1 cellular context compared by ENCODE assay signal in genomic region chr6:24402697-24403500, GRCh38.
A peak's percentile ranks its signal among the peaks of the same experiment; 100 is the strongest.
TF ChIP-seq lines count a peak whose summit lies in the region.

Gene MRS2 (plus strand): TSS chr6:24402936. CDS start chr6:24403047, 111 bp downstream.

TF ChIP-seq in HepG2, 621 proteins besides CTCF, POLR2A, EP300 and RAD21 (continued from another document and continues in another):
- peak; percentile 82 for TF ChIP-seq ZNF609 (CRISPR knock-in tag; IDR thresholded peaks at IDR 0.05; ENCODE audit: borderline replicate concordance)
- peak; percentile 98 for TF ChIP-seq ZNF839 (CRISPR knock-in tag; IDR thresholded peaks at IDR 0.05; ENCODE audit: borderline replicate concordance)
- TF ChIP-seq ZNF546 (CRISPR knock-in tag; conservative IDR thresholded peaks at IDR 0.05): peak; percentile 55
- TF ChIP-seq ZGPAT (CRISPR knock-in tag; IDR thresholded peaks at IDR 0.05): peak; percentile 85; the same call in 1 of the 2 replicates
- 0 out of 2 replicates have a peak, but pooled peaks have one; percentile 51 for TF ChIP-seq CSRNP2 (CRISPR knock-in tag; conservative IDR thresholded peaks at IDR 0.05; ENCODE audit: low read depth)
- no peak for TF ChIP-seq ZSCAN30 (CRISPR knock-in tag; IDR thresholded peaks at IDR 0.05)
- TF ChIP-seq ZNF292 (CRISPR knock-in tag; IDR thresholded peaks at IDR 0.05; ENCODE audit: borderline replicate concordance, low read depth): peak; percentile 98
- no peak; the same call in 1 of the 2 replicates for TF ChIP-seq DMTF1 (CRISPR knock-in tag; IDR thresholded peaks at IDR 0.05)
- TF ChIP-seq KAT8 (CRISPR knock-in tag; IDR thresholded peaks at IDR 0.05): peak; percentile 88
- TF ChIP-seq ZUFSP (CRISPR knock-in tag; IDR thresholded peaks at IDR 0.05; ENCODE audit: borderline replicate concordance): no peak
- TF ChIP-seq RARA (CRISPR knock-in tag; IDR thresholded peaks at IDR 0.05): peak; percentile 59; the same call in 1 of the 2 replicates
- TF ChIP-seq PHF5A (CRISPR knock-in tag; IDR thresholded peaks at IDR 0.05; ENCODE audit: low read depth, unreplicated experiment): no peak
- no peak for TF ChIP-seq NBN (conservative IDR thresholded peaks at IDR 0.05)
- no peak; the same call in 1 of the 2 replicates for TF ChIP-seq ZFP90 (CRISPR knock-in tag; IDR thresholded peaks at IDR 0.05; ENCODE audit: borderline replicate concordance)
- TF ChIP-seq MTERF4 (CRISPR knock-in tag; IDR thresholded peaks at IDR 0.05): peak; percentile 73; the same call in 1 of the 2 replicates
- peak; percentile 81; the same call in 1 of the 2 replicates for TF ChIP-seq CREB3 (CRISPR knock-in tag; IDR thresholded peaks at IDR 0.05)
- peak; percentile 47; the same call in 1 of the 2 replicates for TF ChIP-seq ZBTB25 (CRISPR knock-in tag; IDR thresholded peaks at IDR 0.05)
- TF ChIP-seq JUN (CRISPR knock-in tag; IDR thresholded peaks at IDR 0.05): peak; percentile 39; the same call in 1 of the 2 replicates
- no peak; the same call in 1 of the 2 replicates for TF ChIP-seq TBX3 (IDR thresholded peaks at IDR 0.05; ENCODE audit: borderline replicate concordance)
- TF ChIP-seq KAT7 (CRISPR knock-in tag; IDR thresholded peaks at IDR 0.05; ENCODE audit: borderline replicate concordance): peak; percentile 97
- no peak for TF ChIP-seq HNRNPK (IDR thresholded peaks at IDR 0.05; ENCODE audit: low read depth, low read length, poor library complexity, severe bottlenecking)
- TF ChIP-seq GATA4 (IDR thresholded peaks at IDR 0.05; ENCODE audit: borderline replicate concordance, low read depth): no peak
- TF ChIP-seq PBX3 (CRISPR knock-in tag; IDR thresholded peaks at IDR 0.05; ENCODE audit: borderline replicate concordance): no peak
- no peak for TF ChIP-seq GRHL1 (CRISPR knock-in tag; conservative IDR thresholded peaks at IDR 0.05)
- peak; percentile 91 for TF ChIP-seq MEIS2 (CRISPR knock-in tag; IDR thresholded peaks at IDR 0.05)
- TF ChIP-seq KLF9 (CRISPR knock-in tag; IDR thresholded peaks at IDR 0.05; ENCODE audit: low read depth): no peak
- TF ChIP-seq ZNF138 (CRISPR knock-in tag; IDR thresholded peaks at IDR 0.05; ENCODE audit: low read depth): peak; percentile 97
- peak; percentile 84 for TF ChIP-seq DRAP1 (CRISPR knock-in tag; IDR thresholded peaks at IDR 0.05)
- no peak; the same call in 1 of the 2 replicates for TF ChIP-seq TERF1 (CRISPR knock-in tag; IDR thresholded peaks at IDR 0.05)
- peak; percentile 43; the same call in 1 of the 2 replicates for TF ChIP-seq ZNF124 (CRISPR knock-in tag; IDR thresholded peaks at IDR 0.05)
- TF ChIP-seq U2AF1 (optimal IDR thresholded peaks at IDR 0.05; ENCODE audit: low read depth, low read length): peak; percentile 69
- TF ChIP-seq FOXC1 (CRISPR knock-in tag; IDR thresholded peaks at IDR 0.05; ENCODE audit: borderline replicate concordance): peak; percentile 98
